In genomic region chr1:176469450-176469985, GRCh38 we compare ENCODE assay signal across 34 cellular contexts. TPM values are rescaled to one million over a fixed set of nuclear protein-coding genes. Genes with fewer than 3 reads are reported as not detected.
DNase-seq lines count a peak whose midpoint lies in the region; FAIRE-seq and TF ChIP-seq lines count a peak whose summit lies in the region.
"Had no signal": no experiment of that assay in that cellular context is flagged by ENCODE, and none has a peak within 500 bp of the region (broad histone marks: within the 10 kb centered on the region; RNA-seq: fewer than 3 reads in every experiment).

No MANE protein-coding gene starts in this region.

- H3K36me3 ChIP-seq in hepatocyte (replicated peaks; ENCODE audit: insufficient read depth, low read depth): no peaks in the 10 kb centered on the region
- H3K36me3 ChIP-seq: colonic mucosa, esophagus muscularis mucosa, spleen, uterus had no signal

- H3K27me3 ChIP-seq in hepatocyte: no peaks in the 10 kb centered on the region
- H3K27me3 ChIP-seq: colonic mucosa, esophagus muscularis mucosa, spleen, uterus had no signal

- no peaks in the 10 kb centered on the region for H4K20me1 ChIP-seq in hepatocyte (ENCODE audit: insufficient read depth, poor library complexity, severe bottlenecking)

- peak; percentile 18 for DNase-seq in EL
- DNase-seq in M059J (ENCODE audit: low read depth): peak; percentile 2
- DNase-seq in fibroblast of villous mesenchyme (ENCODE audit: low read depth): peak; percentile 6
- peak; percentile 13 for DNase-seq in non-pigmented ciliary epithelial cell (ENCODE audit: low read depth)
- DNase-seq in substantia nigra (lab: John Stamatoyannopoulos, UW): no peak
- DNase-seq in NCI-H187 (lab: John Stamatoyannopoulos, UW): no peak
- DNase-seq in hepatocyte (ENCODE audit: low spot score): no peak
- DNase-seq in GM12891 (ENCODE audit: insufficient read length, low spot score): no peak
- DNase-seq: ACHN; activated CD4-positive, alpha-beta T cell treated with anti-CD3 and anti-CD28 coated beads for 4 hours; activated naive CD4-positive, alpha-beta T cell; activated T-cell treated with anti-CD3 and anti-CD28 coated beads, Interleukin-2, amount 50 U/mL, for 4 hours; C1 segment of cervical spinal cord; Calu3; colonic mucosa; DND-41; effector memory CD8-positive, alpha-beta T cell; KBM-7; kidney glomerular epithelial cell; naive thymus-derived CD4-positive, alpha-beta T cell; NCI-H1417 treated with DMSO at 0.1 percent for 48 hours; NCI-H2107; NCI-H524; occipital lobe; spleen; stimulated activated CD4-positive, alpha-beta T cell treated with anti-CD3 and anti-CD28 coated beads, Interleukin-2, amount 100 ng/mL, for 48 hours; stimulated activated naive B cell treated with anti-CD40 and anti-IgM and Interleukin-4, amounts not matched to agents 10 μg/mL and 1 μg/mL and 100 μg/mL, for 72 hours; T-helper 17 cell; uterus had no signal

- H3K4me2 ChIP-seq in hepatocyte: no peak overlapping the region
- H3K4me2 ChIP-seq: GM23338 had no signal

- no peak overlapping the region for H2AFZ ChIP-seq in hepatocyte
- H2AFZ ChIP-seq: GM23338 had no signal

- H3K79me2 ChIP-seq in hepatocyte: no peaks in the 10 kb centered on the region

- no peak for FAIRE-seq in GM12891 (lab: Jason Lieb, UNC)
- FAIRE-seq: RCC 7860 had no signal

- 43% methylated on average over 6 of the region's 6 CpGs for WGBS in hepatocyte (ENCODE audit: low lambda C conversion rate, missing lambda C conversion rate)

- no peak for TF ChIP-seq CTCF in fibroblast of villous mesenchyme (IDR thresholded peaks at IDR 0.05; ENCODE audit: insufficient read depth, low read depth, low read length)
- no peak for TF ChIP-seq CTCF in hepatocyte (IDR thresholded peaks at IDR 0.05; ENCODE audit: poor library complexity)

- no peaks in the 10 kb centered on the region for H3K9me2 ChIP-seq in hepatocyte (replicated peaks; ENCODE audit: insufficient read depth)

- H3K27ac ChIP-seq in substantia nigra (ENCODE audit: low read depth, low read length, poor library complexity, severe bottlenecking) (no peak overlapping the region), hepatocyte (no peak overlapping the region)
- H3K27ac ChIP-seq: colonic mucosa, esophagus muscularis mucosa, SK-N-MC, spleen, uterus had no signal

- H3K4me1 ChIP-seq in hepatocyte (ENCODE audit: insufficient read depth): no peaks in the 10 kb centered on the region
- H3K4me1 ChIP-seq: colonic mucosa, esophagus muscularis mucosa, spleen had no signal

- no peak for TF ChIP-seq POLR2A in GM12891 (IDR thresholded peaks at IDR 0.05; ENCODE audit: low read depth, low read length)

- no peaks in the 10 kb centered on the region for H3K9me3 ChIP-seq in hepatocyte (ENCODE audit: low read depth)
- H3K9me3 ChIP-seq: colonic mucosa, esophagus muscularis mucosa, spleen, uterus had no signal

- H3K4me3 ChIP-seq in fibroblast of villous mesenchyme (ENCODE audit: low read depth, low read length) (no peak overlapping the region), hepatocyte (no peak overlapping the region)
- H3K4me3 ChIP-seq: colonic mucosa, esophagus muscularis mucosa, GM23338, SK-N-MC, spleen, uterus had no signal

TF ChIP-seq in GM12891, 5 proteins besides CTCF, POLR2A, EP300 and RAD21:
- TF ChIP-seq SPI1 (IDR thresholded peaks at IDR 0.05; ENCODE audit: low read depth, low read length) (no peak), POU2F2 (IDR thresholded peaks at IDR 0.05; ENCODE audit: low read depth, low read length) (no peak), PAX5 (IDR thresholded peaks at IDR 0.05; ENCODE audit: insufficient read depth, low read length, severe bottlenecking) (no peak)

RNA-seq across cellular contexts. Expression of gene PAPPA2, which starts 6.5 kb away (rescaled TPM):
- total RNA-seq in M059J (2014; rRNA removed; shearing (Covaris generic)): 0.05 TPM in 1 of 2 replicates, not detected in the other
- total RNA-seq in fibroblast of villous mesenchyme: 1.3 and 1.6 TPM in 2 replicates
- 2.6 and 2.9 TPM in 2 replicates for total RNA-seq in hepatocyte
- 1.9 and 2.3 TPM in 2 replicates for polyA plus RNA-seq in hepatocyte
- 0.01 TPM for polyA plus RNA-seq in GM12891 (2012; ENCODE audit: low read depth, missing spikeins)
- total RNA-seq: HT-29 had no signal
- polyA plus RNA-seq: naive thymus-derived CD4-positive, alpha-beta T cell had no signal

Comparison
In these comparisons a context has a peak if more than half of its experiments do, and no peak if none do; other contexts are left out.
1. DNase-seq: peak in EL (single experiment), M059J (single experiment), fibroblast of villous mesenchyme (single experiment) and non-pigmented ciliary epithelial cell (single experiment); none in substantia nigra (0 of 49), NCI-H187 (0 of 2), hepatocyte (single experiment) and GM12891 (single experiment).